1 cellular context compared by ENCODE assay signal in the genomic region with DNA sequence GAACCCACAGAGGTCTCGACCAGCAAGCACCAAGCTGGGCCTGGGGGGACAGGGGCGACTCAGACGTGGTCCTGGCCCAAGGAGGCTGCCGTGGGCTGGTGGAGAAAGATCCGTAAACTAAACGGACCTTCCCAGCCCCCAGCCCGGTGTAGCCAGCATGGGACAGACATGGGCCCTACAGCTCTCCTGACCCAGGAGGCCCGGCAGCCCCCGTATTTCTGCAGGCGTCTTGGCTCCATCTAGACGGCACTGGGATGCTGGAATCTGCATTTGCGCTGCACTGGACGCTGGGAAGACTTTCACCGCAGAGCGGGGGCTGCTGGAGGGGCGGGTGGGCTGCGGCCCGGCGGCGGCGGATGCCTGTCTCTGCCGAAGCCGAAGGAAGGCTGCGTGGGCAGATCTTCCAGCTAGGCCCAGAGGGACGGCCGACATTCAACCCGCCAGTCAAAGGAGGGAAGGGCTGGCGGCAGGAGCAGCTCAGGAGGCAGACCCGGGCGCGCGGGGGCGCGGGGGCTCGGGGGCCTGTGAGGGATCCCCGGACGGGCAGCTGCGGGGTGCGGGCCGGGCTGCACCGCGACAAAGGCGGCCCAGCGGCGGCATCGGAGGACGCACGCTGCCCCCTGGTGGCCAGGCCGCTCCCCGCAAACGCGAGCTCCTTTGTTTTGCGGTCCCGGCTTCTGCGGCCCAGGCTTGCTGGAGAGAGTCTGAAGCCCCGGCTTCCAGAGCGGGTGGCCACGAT.
A peak's percentile ranks its signal among the peaks of the same experiment; 100 is the strongest.
TF ChIP-seq lines count a peak whose summit lies in the region.

No MANE protein-coding gene starts in this region.

TF ChIP-seq in HEK293, 187 proteins besides CTCF, POLR2A, EP300 and RAD21 (continued from another document):
- TF ChIP-seq ZNF561 (tag by site-specific recombination; IDR thresholded peaks at IDR 0.05; ENCODE audit: borderline replicate concordance) (0 out of 2 replicates have a peak, but pooled peaks have one; percentile 54), GFI1B (tag by site-specific recombination; IDR thresholded peaks at IDR 0.05) (no peak), ZXDB (tag by site-specific recombination; IDR thresholded peaks at IDR 0.05) (no peak), GLIS1 (tag by site-specific recombination; IDR thresholded peaks at IDR 0.05) (no peak), ZNF335 (tag by site-specific recombination; conservative IDR thresholded peaks at IDR 0.05) (peak; percentile 53), ZNF416 (tag by site-specific recombination; IDR thresholded peaks at IDR 0.05) (no peak), ZNF596 (tag by site-specific recombination; IDR thresholded peaks at IDR 0.05) (0 out of 2 replicates have a peak, but pooled peaks have one; percentile 24), ZNF654 (tag by site-specific recombination; IDR thresholded peaks at IDR 0.05; ENCODE audit: low read depth) (peak; percentile 35), ZNF138 (tag by site-specific recombination; IDR thresholded peaks at IDR 0.05; ENCODE audit: borderline replicate concordance) (no peak), ZNF239 (tag by site-specific recombination; IDR thresholded peaks at IDR 0.05) (no peak), EGR2 (tag by site-specific recombination; IDR thresholded peaks at IDR 0.05; ENCODE audit: low read depth) (peak; percentile 68)
- TF ChIP-seq, protein P1, sequence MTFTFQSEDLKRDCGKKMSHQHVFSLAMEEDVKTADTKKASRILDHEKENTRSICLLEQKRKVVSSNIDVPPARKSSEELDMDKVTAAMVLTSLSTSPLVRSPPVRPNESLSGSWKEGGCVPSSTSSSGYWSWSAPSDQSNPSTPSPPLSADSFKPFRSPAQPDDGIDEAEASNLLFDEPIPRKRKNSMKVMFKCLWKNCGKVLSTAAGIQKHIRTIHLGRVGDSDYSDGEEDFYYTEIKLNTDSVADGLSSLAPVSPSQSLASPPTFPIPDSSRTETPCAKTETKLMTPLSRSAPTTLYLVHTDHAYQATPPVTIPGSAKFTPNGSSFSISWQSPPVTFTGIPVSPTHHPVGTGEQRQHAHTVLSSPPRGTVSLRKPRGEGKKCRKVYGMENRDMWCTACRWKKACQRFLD (tag by site-specific recombination; IDR thresholded peaks at IDR 0.05) = no peak
- TF ChIP-seq, protein P2, sequence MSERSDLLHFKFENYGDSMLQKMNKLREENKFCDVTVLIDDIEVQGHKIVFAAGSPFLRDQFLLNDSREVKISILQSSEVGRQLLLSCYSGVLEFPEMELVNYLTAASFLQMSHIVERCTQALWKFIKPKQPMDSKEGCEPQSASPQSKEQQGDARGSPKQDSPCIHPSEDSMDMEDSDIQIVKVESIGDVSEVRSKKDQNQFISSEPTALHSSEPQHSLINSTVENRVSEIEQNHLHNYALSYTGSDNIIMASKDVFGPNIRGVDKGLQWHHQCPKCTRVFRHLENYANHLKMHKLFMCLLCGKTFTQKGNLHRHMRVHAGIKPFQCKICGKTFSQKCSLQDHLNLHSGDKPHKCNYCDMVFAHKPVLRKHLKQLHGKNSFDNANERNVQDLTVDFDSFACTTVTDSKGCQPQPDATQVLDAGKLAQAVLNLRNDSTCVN (tag by site-specific recombination; optimal IDR thresholded peaks at IDR 0.05) = peak; percentile 32
- TF ChIP-seq, protein P3, sequence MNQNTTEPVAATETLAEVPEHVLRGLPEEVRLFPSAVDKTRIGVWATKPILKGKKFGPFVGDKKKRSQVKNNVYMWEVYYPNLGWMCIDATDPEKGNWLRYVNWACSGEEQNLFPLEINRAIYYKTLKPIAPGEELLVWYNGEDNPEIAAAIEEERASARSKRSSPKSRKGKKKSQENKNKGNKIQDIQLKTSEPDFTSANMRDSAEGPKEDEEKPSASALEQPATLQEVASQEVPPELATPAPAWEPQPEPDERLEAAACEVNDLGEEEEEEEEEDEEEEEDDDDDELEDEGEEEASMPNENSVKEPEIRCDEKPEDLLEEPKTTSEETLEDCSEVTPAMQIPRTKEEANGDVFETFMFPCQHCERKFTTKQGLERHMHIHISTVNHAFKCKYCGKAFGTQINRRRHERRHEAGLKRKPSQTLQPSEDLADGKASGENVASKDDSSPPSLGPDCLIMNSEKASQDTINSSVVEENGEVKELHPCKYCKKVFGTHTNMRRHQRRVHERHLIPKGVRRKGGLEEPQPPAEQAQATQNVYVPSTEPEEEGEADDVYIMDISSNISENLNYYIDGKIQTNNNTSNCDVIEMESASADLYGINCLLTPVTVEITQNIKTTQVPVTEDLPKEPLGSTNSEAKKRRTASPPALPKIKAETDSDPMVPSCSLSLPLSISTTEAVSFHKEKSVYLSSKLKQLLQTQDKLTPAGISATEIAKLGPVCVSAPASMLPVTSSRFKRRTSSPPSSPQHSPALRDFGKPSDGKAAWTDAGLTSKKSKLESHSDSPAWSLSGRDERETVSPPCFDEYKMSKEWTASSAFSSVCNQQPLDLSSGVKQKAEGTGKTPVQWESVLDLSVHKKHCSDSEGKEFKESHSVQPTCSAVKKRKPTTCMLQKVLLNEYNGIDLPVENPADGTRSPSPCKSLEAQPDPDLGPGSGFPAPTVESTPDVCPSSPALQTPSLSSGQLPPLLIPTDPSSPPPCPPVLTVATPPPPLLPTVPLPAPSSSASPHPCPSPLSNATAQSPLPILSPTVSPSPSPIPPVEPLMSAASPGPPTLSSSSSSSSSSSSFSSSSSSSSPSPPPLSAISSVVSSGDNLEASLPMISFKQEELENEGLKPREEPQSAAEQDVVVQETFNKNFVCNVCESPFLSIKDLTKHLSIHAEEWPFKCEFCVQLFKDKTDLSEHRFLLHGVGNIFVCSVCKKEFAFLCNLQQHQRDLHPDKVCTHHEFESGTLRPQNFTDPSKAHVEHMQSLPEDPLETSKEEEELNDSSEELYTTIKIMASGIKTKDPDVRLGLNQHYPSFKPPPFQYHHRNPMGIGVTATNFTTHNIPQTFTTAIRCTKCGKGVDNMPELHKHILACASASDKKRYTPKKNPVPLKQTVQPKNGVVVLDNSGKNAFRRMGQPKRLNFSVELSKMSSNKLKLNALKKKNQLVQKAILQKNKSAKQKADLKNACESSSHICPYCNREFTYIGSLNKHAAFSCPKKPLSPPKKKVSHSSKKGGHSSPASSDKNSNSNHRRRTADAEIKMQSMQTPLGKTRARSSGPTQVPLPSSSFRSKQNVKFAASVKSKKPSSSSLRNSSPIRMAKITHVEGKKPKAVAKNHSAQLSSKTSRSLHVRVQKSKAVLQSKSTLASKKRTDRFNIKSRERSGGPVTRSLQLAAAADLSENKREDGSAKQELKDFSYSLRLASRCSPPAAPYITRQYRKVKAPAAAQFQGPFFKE (tag by site-specific recombination; IDR thresholded peaks at IDR 0.05; ENCODE audit: borderline replicate concordance) = no peak
